In the genomic region with DNA sequence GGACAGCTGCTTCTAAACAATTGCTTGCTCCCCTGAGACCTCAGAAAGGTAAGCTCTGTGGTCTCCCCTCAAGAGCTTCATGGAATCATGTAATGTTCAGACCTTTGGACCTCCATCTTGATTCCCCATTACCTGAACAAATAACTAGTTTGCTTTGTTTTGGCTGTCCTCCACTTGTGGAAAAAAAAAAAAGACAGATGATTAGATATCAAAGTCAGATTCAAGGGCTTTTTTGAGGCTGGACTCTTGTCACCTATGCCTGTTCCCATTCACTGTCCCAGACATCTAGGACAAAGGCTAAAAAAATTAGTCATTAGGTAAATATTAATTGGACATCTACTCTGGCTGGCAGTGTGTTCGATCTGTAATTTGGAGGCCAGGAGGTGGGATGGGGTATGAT, we compare ENCODE assay signal across 16 cellular contexts. TPM values are rescaled to one million over a fixed set of nuclear protein-coding genes. Genes with fewer than 3 reads are reported as not detected.
DNase-seq lines count a peak whose midpoint lies in the region; ATAC-seq, FAIRE-seq and TF ChIP-seq lines count a peak whose summit lies in the region.
"Had no signal": no experiment of that assay in that cellular context is flagged by ENCODE, and none has a peak within 500 bp of the region (broad histone marks: within the 10 kb centered on the region; RNA-seq: fewer than 3 reads in every experiment).

No MANE protein-coding gene starts in this region.

- peaks cover 8% of the 10 kb centered on the region for H3K4me1 Mint-ChIP-seq in astrocyte (ENCODE audit: low read depth, unreplicated experiment)
- peaks cover 20% of the 10 kb centered on the region for H3K4me1 Mint-ChIP-seq in activated naive CD8-positive, alpha-beta T cell treated with anti-CD3 and anti-CD28 coated beads, Interleukin-2, amount 50 U/mL, for 24 hours

- H3K9me3 ChIP-seq in BLaER1 treated with 17β-estradiol and CSF1 and Interleukin-3, amounts not matched to agents 10 nM and 100 nM (replicated peaks in 1 of 11): no peaks in the 10 kb centered on the region; a peak in 1 of 22 replicates
- H3K9me3 ChIP-seq in astrocyte (ENCODE audit: insufficient read depth, low read depth, low read length) (no peaks in the 10 kb centered on the region), liver (ENCODE audit: control insufficient read depth in 4 of 4, low read length in 3 of 4) (no peaks in the 10 kb centered on the region), testis (no peaks in the 10 kb centered on the region)
- H3K9me3 ChIP-seq: Caco-2 had no signal

- H3K4me3 ChIP-seq in BLaER1 treated with 17β-estradiol and CSF1 and Interleukin-3, amounts not matched to agents 10 nM and 100 nM: no peak overlapping the region
- H3K4me3 ChIP-seq in astrocyte (ENCODE audit: insufficient read depth, low read depth, low read length) (no peak overlapping the region), liver (ENCODE audit: low read depth in 1 of 3, low read length in 3 of 3) (no peak overlapping the region), testis (no peak overlapping the region)
- H3K4me3 ChIP-seq: GM23338 had no signal

- H3K4me2 ChIP-seq in BLaER1 treated with 17β-estradiol and CSF1 and Interleukin-3, amounts not matched to agents 10 nM and 100 nM: peak overlapping the region in 8 of 11 experiments; percentile 23 to 50 (median 34); a peak in 13 of 22 replicates
- H3K4me2 ChIP-seq in astrocyte (ENCODE audit: low read length): no peak overlapping the region
- H3K4me2 ChIP-seq: GM23338 had no signal

- no peak overlapping the region for H3K27ac Mint-ChIP-seq in astrocyte (ENCODE audit: unreplicated experiment)
- H3K27ac Mint-ChIP-seq in activated naive CD8-positive, alpha-beta T cell treated with anti-CD3 and anti-CD28 coated beads, Interleukin-2, amount 50 U/mL, for 24 hours: no peak overlapping the region
- H3K27ac Mint-ChIP-seq: B cell; CD8-positive, alpha-beta T cell; GM23338; H9 had no signal

- TF ChIP-seq RAD21 in liver (IDR thresholded peaks at IDR 0.05): peak in 1 of 2 donors; percentile 26

- H2AFZ ChIP-seq in astrocyte (ENCODE audit: low read depth, low read length): no peak overlapping the region
- H2AFZ ChIP-seq: GM23338 had no signal

- no peaks in the 10 kb centered on the region for H3K36me3 Mint-ChIP-seq in astrocyte (ENCODE audit: low read depth, unreplicated experiment)
- H3K36me3 Mint-ChIP-seq in activated naive CD8-positive, alpha-beta T cell treated with anti-CD3 and anti-CD28 coated beads, Interleukin-2, amount 50 U/mL, for 24 hours (ENCODE audit: low read depth): no peaks in the 10 kb centered on the region
- H3K36me3 Mint-ChIP-seq: CD8-positive, alpha-beta T cell had no signal

- peak; percentile 13 for FAIRE-seq in astrocyte (lab: Jason Lieb, UNC)
- FAIRE-seq: G401.6 had no signal

- H3K27me3 Mint-ChIP-seq in astrocyte (ENCODE audit: low read depth, unreplicated experiment): no peaks in the 10 kb centered on the region
- no peaks in the 10 kb centered on the region for H3K27me3 Mint-ChIP-seq in activated naive CD8-positive, alpha-beta T cell treated with anti-CD3 and anti-CD28 coated beads, Interleukin-2, amount 50 U/mL, for 24 hours
- H3K27me3 Mint-ChIP-seq: B cell had no signal

- intact Hi-C loops in testis (cut with DNase I; ENCODE audit: low total_unique reads): no loop called here

- H3K27ac ChIP-seq in BLaER1 treated with 17β-estradiol and CSF1 and Interleukin-3, amounts not matched to agents 10 nM and 100 nM: no peak overlapping the region
- H3K27ac ChIP-seq in astrocyte (ENCODE audit: low read depth, low read length) (no peak overlapping the region), liver (ENCODE audit: low read depth in 1 of 2, low read length in 2 of 2) (no peak overlapping the region), testis (no peak overlapping the region)

- no peak overlapping the region for H3K4me3 Mint-ChIP-seq in astrocyte (ENCODE audit: unreplicated experiment)
- H3K4me3 Mint-ChIP-seq in activated naive CD8-positive, alpha-beta T cell treated with anti-CD3 and anti-CD28 coated beads, Interleukin-2, amount 50 U/mL, for 24 hours: no peak overlapping the region
- H3K4me3 Mint-ChIP-seq: B cell; CD8-positive, alpha-beta T cell; GM23338; H9 had no signal

- WGBS in liver: 35% methylated on average over 1 of the region's 1 CpG
- WGBS in testis, 2 donors: 100% methylated on average over 1 of the region's 1 CpG

- TF ChIP-seq POLR2A in testis (IDR thresholded peaks at IDR 0.05): no peak

- no peaks in the 10 kb centered on the region for H3K79me2 ChIP-seq in astrocyte (ENCODE audit: insufficient read depth, low read length)

- no peak for TF ChIP-seq CTCF in astrocyte (IDR thresholded peaks at IDR 0.05; ENCODE audit: insufficient read depth, low read depth, low read length)
- TF ChIP-seq CTCF in liver (IDR thresholded peaks at IDR 0.05; ENCODE audit: low read depth, low read length, missing input control): no peak
- no peak for TF ChIP-seq CTCF in testis (IDR thresholded peaks at IDR 0.05)

- no peak for ATAC-seq in activated naive CD8-positive, alpha-beta T cell treated with anti-CD3 and anti-CD28 coated beads, Interleukin-2, amount 50 U/mL, for 24 hours
- no peak for ATAC-seq in GM19467 (IDR thresholded peaks at IDR 0.05; ENCODE audit: unreplicated experiment)
- ATAC-seq: CD8-positive, alpha-beta T cell; GM23338; HCT116 had no signal

- no peak for DNase-seq in astrocyte (ENCODE audit: low read depth)
- DNase-seq in activated naive CD8-positive, alpha-beta T cell treated with anti-CD3 and anti-CD28 coated beads, Interleukin-2, amount 50 U/mL, for 24 hours: no peak
- no peak for DNase-seq in testis
- DNase-seq: C1 segment of cervical spinal cord; Caco-2; CD8-positive, alpha-beta T cell; DMS153; DND-41; H9 had no signal

- H3K4me1 ChIP-seq in BLaER1 treated with 17β-estradiol and CSF1 and Interleukin-3, amounts not matched to agents 10 nM and 100 nM: peaks cover 24 to 72% (median 57%) of the 10 kb centered on the region in 10 experiments
- no peaks in the 10 kb centered on the region for H3K4me1 ChIP-seq in astrocyte (ENCODE audit: insufficient read depth, low read length)
- H3K4me1 ChIP-seq in liver (ENCODE audit: control insufficient read depth in 4 of 4, insufficient read depth in 4 of 4, low read length in 3 of 4): peaks cover 0 to 16% (median 5%) of the 10 kb centered on the region in 4 donors
- H3K4me1 ChIP-seq in testis: no peaks in the 10 kb centered on the region
- H3K4me1 ChIP-seq: Caco-2 had no signal

- H4K20me1 ChIP-seq in BLaER1 treated with 17β-estradiol and CSF1 and Interleukin-3, amounts not matched to agents 10 nM and 100 nM: no peaks in the 10 kb centered on the region
- H4K20me1 ChIP-seq in astrocyte (ENCODE audit: insufficient read depth, low read length): no peaks in the 10 kb centered on the region

- H3K9ac ChIP-seq in BLaER1 treated with 17β-estradiol and CSF1 and Interleukin-3, amounts not matched to agents 10 nM and 100 nM: no peak overlapping the region
- H3K9ac ChIP-seq in astrocyte (ENCODE audit: low read length) (no peak overlapping the region), liver (ENCODE audit: low read depth in 1 of 2, low read length in 2 of 2) (no peak overlapping the region)

- no peaks in the 10 kb centered on the region for H3K27me3 ChIP-seq in BLaER1 treated with 17β-estradiol and CSF1 and Interleukin-3, amounts not matched to agents 10 nM and 100 nM
- H3K27me3 ChIP-seq in astrocyte (ENCODE audit: insufficient read depth, low read length) (no peaks in the 10 kb centered on the region), liver (ENCODE audit: control insufficient read depth in 4 of 4, insufficient read depth in 4 of 4, low read length in 3 of 4) (no peaks in the 10 kb centered on the region), testis (no peaks in the 10 kb centered on the region)

- H3K36me3 ChIP-seq in BLaER1 treated with 17β-estradiol and CSF1 and Interleukin-3, amounts not matched to agents 10 nM and 100 nM: no peaks in the 10 kb centered on the region
- H3K36me3 ChIP-seq in astrocyte (ENCODE audit: insufficient read depth, low read length) (no peaks in the 10 kb centered on the region), liver (ENCODE audit: control insufficient read depth in 4 of 4, insufficient read depth in 3 of 4, low read depth in 1 of 4, low read length in 3 of 4) (no peaks in the 10 kb centered on the region), testis (ENCODE audit: low read depth, missing control alignments) (no peaks in the 10 kb centered on the region)

- no peaks in the 10 kb centered on the region for H3K9me3 Mint-ChIP-seq in astrocyte (ENCODE audit: unreplicated experiment)
- no peaks in the 10 kb centered on the region for H3K9me3 Mint-ChIP-seq in activated naive CD8-positive, alpha-beta T cell treated with anti-CD3 and anti-CD28 coated beads, Interleukin-2, amount 50 U/mL, for 24 hours
- H3K9me3 Mint-ChIP-seq: CD8-positive, alpha-beta T cell; GM23338 had no signal

TF ChIP-seq in liver, 16 proteins besides CTCF, POLR2A, EP300 and RAD21 (continues in another document):
- TF ChIP-seq TAF1 (conservative IDR thresholded peaks at IDR 0.05): no peak

RNA-seq across cellular contexts. Expression of gene TMEM255A, which starts 13.3 kb away (rescaled TPM):
- 1.7 and 4.6 TPM in 2 replicates for total RNA-seq in astrocyte
- not detected for total RNA-seq in liver
- under 1 TPM in 1 of 2 donors, not detected in 1; 0.08 TPM for polyA plus RNA-seq in liver
- under 1 TPM; 0.43 to 0.87 TPM for total RNA-seq in testis
- 2.2 TPM for polyA plus RNA-seq in testis (ENCODE audit: insufficient read depth, low read depth, low replicate concordance)
- total RNA-seq: CD8-positive, alpha-beta T cell had no signal

RNA-seq across cellular contexts. Expression of gene ZBTB33, which starts 47.3 kb away (rescaled TPM):
- total RNA-seq in astrocyte: 17.4 and 19.9 TPM in 2 replicates
- 10 to 100 TPM; 15.4 to 18.1 TPM for total RNA-seq in liver
- polyA plus RNA-seq in liver: 1 to 10 TPM; 6.1 to 7.7 TPM
- 10 to 100 TPM; 16.3 to 19.9 TPM for total RNA-seq in testis
- polyA plus RNA-seq in testis (ENCODE audit: insufficient read depth, low read depth, low replicate concordance): 10.2 TPM
